In genomic region chr1:235648954-235649721, GRCh38 we compare ENCODE assay signal across 8 cellular contexts. TPM values are rescaled to one million over a fixed set of nuclear protein-coding genes. Genes with fewer than 3 reads are reported as not detected.
DNase-seq lines count a peak whose midpoint lies in the region; ATAC-seq, FAIRE-seq and TF ChIP-seq lines count a peak whose summit lies in the region.

No MANE protein-coding gene starts in this region.

- H3K27me3 ChIP-seq in BE2C: no peaks in the 10 kb centered on the region

- POLR2A ChIA-PET in activated CD4-positive, alpha-beta T cell treated with anti-CD3 and anti-CD28 coated beads for 36 hours (lab: Charles Lee): interaction anchor here (0.6 kb wide), 1 partner anchor 484 kb away, joined by 4 read pairs; no protein-coding TSS in a partner anchor

- peaks cover 60% of the 10 kb centered on the region for H3K27me3 Mint-ChIP-seq in activated CD4-positive, alpha-beta T cell treated with anti-CD3 and anti-CD28 coated beads for 36 hours

- H3K4me1 ChIP-seq in BE2C: peaks cover 10% of the 10 kb centered on the region

- H3K9me3 Mint-ChIP-seq in activated CD4-positive, alpha-beta T cell treated with anti-CD3 and anti-CD28 coated beads for 36 hours (ENCODE audit: low read depth): no peaks in the 10 kb centered on the region

- H3K27ac Mint-ChIP-seq in activated CD4-positive, alpha-beta T cell treated with anti-CD3 and anti-CD28 coated beads for 36 hours: peak overlapping the region; percentile 59

- CTCF ChIA-PET in activated CD4-positive, alpha-beta T cell treated with anti-CD3 and anti-CD28 coated beads for 36 hours (lab: Charles Lee): interaction anchor here (0.6 to 0.9 kb wide), 2 partner anchors 9 to 380 kb away, joined by 3 to 9 read pairs; no protein-coding TSS in a partner anchor

- H3K36me3 Mint-ChIP-seq in activated CD4-positive, alpha-beta T cell treated with anti-CD3 and anti-CD28 coated beads for 36 hours (ENCODE audit: low read depth): peaks cover 1% of the 10 kb centered on the region

- H3K4me3 ChIP-seq in BE2C (ENCODE audit: low read depth, low read length): peak overlapping the region; percentile 95
- H3K4me3 ChIP-seq in lower leg skin (ENCODE audit: low read depth, poor library complexity, severe bottlenecking): no peak overlapping the region

- TF ChIP-seq POLR2A in lower leg skin (IDR thresholded peaks at IDR 0.05): no peak

- peak overlapping the region; percentile 73 for H3K4me3 Mint-ChIP-seq in activated CD4-positive, alpha-beta T cell treated with anti-CD3 and anti-CD28 coated beads for 36 hours

- no peak for FAIRE-seq in D721Med (lab: Jason Lieb, UNC)

- TF ChIP-seq CTCF in BE2C (IDR thresholded peaks at IDR 0.05; ENCODE audit: low read depth, low read length) (no peak), lower leg skin (IDR thresholded peaks at IDR 0.05) (no peak), D721Med (IDR thresholded peaks at IDR 0.05; ENCODE audit: insufficient read depth, missing control alignments) (no peak)

- no peaks in the 10 kb centered on the region for H3K9me3 ChIP-seq in BE2C

- H3K4me1 Mint-ChIP-seq in activated CD4-positive, alpha-beta T cell treated with anti-CD3 and anti-CD28 coated beads for 36 hours: peaks cover 9% of the 10 kb centered on the region

- peak; percentile 60 for ATAC-seq in GM19455 (IDR thresholded peaks at IDR 0.05; ENCODE audit: unreplicated experiment)
- peak; percentile 86 for ATAC-seq in activated CD4-positive, alpha-beta T cell treated with anti-CD3 and anti-CD28 coated beads for 36 hours

- intact Hi-C loops in activated CD4-positive, alpha-beta T cell treated with anti-CD3 and anti-CD28 coated beads for 36 hours (cut with DNase I, micrococcal nuclease): no loop called here
- intact Hi-C loops in lower leg skin (cut with DNase I; ENCODE audit: low total_unique reads): no loop called here

- peak; percentile 55 for DNase-seq in BE2C
- peak; percentile 42 for DNase-seq in LoVo (ENCODE audit: low spot score)
- DNase-seq in activated CD4-positive, alpha-beta T cell treated with anti-CD3 and anti-CD28 coated beads for 36 hours: peak; percentile 83
- DNase-seq in dedifferentiated amniotic fluid mesenchymal stem cell (ENCODE audit: extremely low spot score): peak; percentile 57
- DNase-seq in lower leg skin (ENCODE audit: low spot score in 2 of 2): peak; percentile 33 to 89
- DNase-seq in stimulated activated CD8-positive, alpha-beta memory T cell treated with anti-CD3 and anti-CD28 coated beads, Interleukin-12 subunit alpha, Interleukin-12 subunit beta, amount 100 ng/mL, for 1 hour (ENCODE audit: low read depth): peak; percentile 22
- DNase-seq in D721Med (ENCODE audit: insufficient read length, low spot score): no peak

- 1% methylated on average over 60 to 64 of the region's 74 CpGs for WGBS in lower leg skin, 2 donors

- no peaks in the 10 kb centered on the region for H3K36me3 ChIP-seq in BE2C

RNA-seq across cellular contexts. Expression of gene GNG4, which starts 0.4 kb away (rescaled TPM):
- polyA plus RNA-seq in BE2C (2012; ENCODE audit: insufficient read depth, insufficient read length, low read depth): 22.3 TPM
- 1 to 10 TPM in 1 of 2 experiments, under 1 TPM in 1; 0.98 to 1.7 TPM for total RNA-seq in activated CD4-positive, alpha-beta T cell treated with anti-CD3 and anti-CD28 coated beads for 36 hours
- total RNA-seq in lower leg skin: under 1 TPM in 3 of 4 donors, not detected in 1; 0.12 to 0.39 (median 0.17) TPM
